ENCODE assay signal across 15 cellular contexts in the genomic region with DNA sequence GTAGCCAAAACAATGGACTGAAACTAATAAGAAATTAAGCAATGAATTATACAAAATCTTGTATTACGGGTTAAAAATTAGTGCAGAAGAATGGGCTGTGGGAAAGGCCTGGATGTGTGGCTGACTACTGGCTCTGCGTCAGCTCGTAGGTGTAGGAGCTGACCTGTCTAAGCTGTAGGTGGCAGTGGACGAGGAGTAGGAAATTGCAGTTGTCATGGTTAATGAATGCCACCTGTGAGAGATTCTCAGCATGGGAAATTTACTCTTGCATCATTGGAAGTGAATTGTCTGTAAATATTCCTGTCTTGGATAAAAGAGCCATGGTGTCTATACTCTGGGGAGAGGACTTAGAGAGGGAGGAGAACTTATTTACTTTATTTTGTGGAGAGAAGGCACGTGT. TPM values are rescaled to one million over a fixed set of nuclear protein-coding genes. Genes with fewer than 3 reads are reported as not detected.
"Had no signal": no experiment of that assay in that cellular context is flagged by ENCODE, and none has a peak within 500 bp of the region (broad histone marks: within the 10 kb centered on the region; RNA-seq: fewer than 3 reads in every experiment).

No MANE protein-coding gene starts in this region.

- DNase-seq: activated CD4-positive, alpha-beta T cell treated with anti-CD3 and anti-CD28 coated beads for 1 hour; activated CD4-positive, alpha-beta T cell treated with anti-CD3 and anti-CD28 coated beads, Interleukin-2, amount 50 U/mL, for 4 hours; activated naive CD4-positive, alpha-beta T cell treated with anti-CD3 and anti-CD28 coated beads, Interleukin-2, amount 50 U/mL, for 16 hours; foreskin melanocyte; left ventricle myocardium inferior; naive thymus-derived CD8-positive, alpha-beta T cell; nucleus accumbens; right cardiac atrium; stimulated activated CD4-positive, alpha-beta T cell treated with anti-CD3 and anti-CD28 coated beads, Interleukin-15, amount 100 ng/mL, for 24 hours; stimulated activated CD4-positive, alpha-beta T cell treated with anti-CD3 and anti-CD28 coated beads, Interleukin-4, amount 100 ng/mL, for 24 hours; stimulated activated naive CD4-positive, alpha-beta T cell had no signal

- H3K4me3 Mint-ChIP-seq: naive thymus-derived CD8-positive, alpha-beta T cell had no signal

- H3K4me1 ChIP-seq: left ventricle myocardium inferior, prostate gland, tibial nerve had no signal

- H3K4me3 ChIP-seq: left ventricle myocardium inferior, prostate gland, skin epidermis, tibial nerve had no signal

- H3K36me3 ChIP-seq: left ventricle myocardium inferior, prostate gland, tibial nerve had no signal

- H3K27ac ChIP-seq: epithelial cell of prostate, left ventricle myocardium inferior, prostate gland, skin epidermis, tibial nerve had no signal

- H3K27me3 ChIP-seq: tibial nerve had no signal

- H3K27ac Mint-ChIP-seq: naive thymus-derived CD8-positive, alpha-beta T cell had no signal

- H3K4me1 Mint-ChIP-seq: naive thymus-derived CD8-positive, alpha-beta T cell had no signal

- H3K9me3 ChIP-seq: left ventricle myocardium inferior, prostate gland, tibial nerve had no signal

RNA-seq across cellular contexts. Expression of gene CHRNA7, which starts 23.4 kb away (rescaled TPM):
- total RNA-seq: naive thymus-derived CD8-positive, alpha-beta T cell had no signal
